8 cellular contexts compared by ENCODE assay signal in the genomic region with DNA sequence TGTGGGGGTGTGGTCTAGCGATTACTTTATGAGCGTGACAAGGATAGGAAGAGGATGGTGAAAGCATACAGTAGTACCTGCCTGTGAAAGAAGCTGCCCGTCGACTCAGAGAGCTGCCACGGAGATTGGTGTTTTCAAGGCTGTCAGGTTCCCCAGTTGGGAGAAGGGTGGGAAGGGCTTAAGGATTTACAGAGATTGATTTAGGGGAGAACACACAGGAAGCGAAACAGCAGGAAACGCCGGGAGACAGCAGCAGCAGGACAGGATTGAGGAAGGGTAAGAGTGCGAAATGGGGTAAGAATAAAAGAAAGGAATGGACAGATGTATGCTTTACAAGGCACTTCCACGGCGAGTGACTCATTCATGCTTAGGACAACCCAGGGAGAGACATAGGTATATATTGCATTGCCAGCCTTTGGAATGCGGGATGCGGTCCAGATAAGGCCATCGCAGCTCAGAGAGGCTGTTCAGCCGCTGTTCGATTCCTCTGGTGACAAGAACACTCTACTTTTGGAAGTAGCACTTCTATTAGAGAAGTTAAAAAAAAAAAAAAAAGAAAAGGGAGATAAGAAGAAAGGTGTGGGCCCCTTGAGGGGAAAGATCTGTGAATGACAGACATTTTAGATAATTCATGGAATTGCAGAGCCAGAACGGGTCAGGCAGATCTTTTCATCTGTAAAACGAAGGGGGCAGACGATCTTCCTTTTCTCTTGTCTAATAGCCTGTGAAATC. TPM values are rescaled to one million over a fixed set of nuclear protein-coding genes. Genes with fewer than 3 reads are reported as not detected.
DNase-seq lines count a peak whose midpoint lies in the region; ATAC-seq and TF ChIP-seq lines count a peak whose summit lies in the region.

No MANE protein-coding gene starts in this region.

- H3K27ac Mint-ChIP-seq in activated CD4-positive, alpha-beta T cell treated with anti-CD3 and anti-CD28 coated beads for 36 hours, result peak overlapping the region; percentile 95

- H3K4me1 ChIP-seq in OCI-LY1 (ENCODE audit: insufficient read depth, low read length, severe bottlenecking) (peaks cover 44% of the 10 kb centered on the region), upper lobe of right lung (peaks cover 27% of the 10 kb centered on the region)

- peak; percentile 33 for DNase-seq in activated CD4-positive, alpha-beta T cell treated with anti-CD3 and anti-CD28 coated beads for 36 hours
- DNase-seq in activated CD4-positive, alpha-beta T cell treated with anti-CD3 and anti-CD28 coated beads for 4 hours, result no peak
- peak; percentile 27 to 45 for DNase-seq in cardiac fibroblast (ENCODE audit: low read depth in 2 of 2)
- DNase-seq in lung microvascular endothelial cell (ENCODE audit: low read depth in 2 of 2), result peak; percentile 27 to 48
- no peak for DNase-seq in upper lobe of right lung
- no peak for DNase-seq in NCI-H2107 treated with DMSO at 0.1 percent for 48 hours (lab: John Stamatoyannopoulos, UW; ENCODE audit: unreplicated experiment)

- H3K9me3 ChIP-seq in OCI-LY1 (ENCODE audit: low read length), result no peaks in the 10 kb centered on the region
- H3K9me3 ChIP-seq in upper lobe of right lung, result no peaks in the 10 kb centered on the region

- no peaks in the 10 kb centered on the region for H3K79me2 ChIP-seq in OCI-LY1 (ENCODE audit: insufficient read depth, low read length)

- peak overlapping the region; percentile 26; the same call in 1 of the 2 replicates for H2AFZ ChIP-seq in OCI-LY1 (ENCODE audit: low read length)

- H3K27me3 Mint-ChIP-seq in activated CD4-positive, alpha-beta T cell treated with anti-CD3 and anti-CD28 coated beads for 36 hours, result no peaks in the 10 kb centered on the region

- H3K36me3 ChIP-seq in OCI-LY1 (ENCODE audit: insufficient read depth, low read length) (no peaks in the 10 kb centered on the region), upper lobe of right lung (no peaks in the 10 kb centered on the region)

- peaks cover 40% of the 10 kb centered on the region for H3K4me1 Mint-ChIP-seq in activated CD4-positive, alpha-beta T cell treated with anti-CD3 and anti-CD28 coated beads for 36 hours

- H4K20me1 ChIP-seq in OCI-LY1 (ENCODE audit: insufficient read depth, low read length), result no peaks in the 10 kb centered on the region

- no peak for ATAC-seq in activated CD4-positive, alpha-beta T cell treated with anti-CD3 and anti-CD28 coated beads for 36 hours
- ATAC-seq in upper lobe of right lung, result peak; percentile 1
- no peak for ATAC-seq in HG03025 (IDR thresholded peaks at IDR 0.05; ENCODE audit: low FRiP score, unreplicated experiment)

- CTCF ChIA-PET in activated CD4-positive, alpha-beta T cell treated with anti-CD3 and anti-CD28 coated beads for 36 hours (lab: Charles Lee), result interaction anchor here (0.6 to 1.2 kb wide), 3 partner anchors 11 to 68 kb away, joined by 3 read pairs; no protein-coding TSS in a partner anchor

- peak overlapping the region; percentile 69 for H3K9ac ChIP-seq in OCI-LY1 (ENCODE audit: low read length)

- intact Hi-C loops in activated CD4-positive, alpha-beta T cell treated with anti-CD3 and anti-CD28 coated beads for 36 hours (cut with DNase I, micrococcal nuclease), result loop anchor here (1.0 to 10.0 kb wide), 9 partner anchors 87 to 565 kb away; a partner anchor contains a TSS
- intact Hi-C loops in upper lobe of right lung (cut with DNase I), result no loop called here

- H3K9me2 ChIP-seq in OCI-LY1 (ENCODE audit: low read depth, low read length), result no peaks in the 10 kb centered on the region

- H3K27me3 ChIP-seq in OCI-LY1 (ENCODE audit: insufficient read depth, low read length), result no peaks in the 10 kb centered on the region
- no peaks in the 10 kb centered on the region for H3K27me3 ChIP-seq in upper lobe of right lung

- POLR2A ChIA-PET in activated CD4-positive, alpha-beta T cell treated with anti-CD3 and anti-CD28 coated beads for 36 hours (lab: Charles Lee), result no interaction called here

- peak overlapping the region; percentile 66 for H3K4me3 ChIP-seq in OCI-LY1 (ENCODE audit: low read depth, low read length, poor library complexity, severe bottlenecking)
- peak overlapping the region; percentile 39 to 45 for H3K4me3 ChIP-seq in cardiac fibroblast (replicated peaks in 1 of 2; ENCODE audit: low read depth in 2 of 2, low read length in 2 of 2)
- H3K4me3 ChIP-seq in upper lobe of right lung, result peak overlapping the region; percentile 58

- H3K9me3 Mint-ChIP-seq in activated CD4-positive, alpha-beta T cell treated with anti-CD3 and anti-CD28 coated beads for 36 hours (ENCODE audit: low read depth), result no peaks in the 10 kb centered on the region

- H3K4me3 Mint-ChIP-seq in activated CD4-positive, alpha-beta T cell treated with anti-CD3 and anti-CD28 coated beads for 36 hours, result peak overlapping the region; percentile 85

- no peaks in the 10 kb centered on the region for H3K36me3 Mint-ChIP-seq in activated CD4-positive, alpha-beta T cell treated with anti-CD3 and anti-CD28 coated beads for 36 hours (ENCODE audit: low read depth)

- peak overlapping the region; percentile 70 for H3K4me2 ChIP-seq in OCI-LY1 (ENCODE audit: low read length)

- H3K27ac ChIP-seq in OCI-LY1 (ENCODE audit: low read depth, low read length, poor library complexity, severe bottlenecking) (peak overlapping the region; percentile 50), upper lobe of right lung (peak overlapping the region; percentile 93)

- no peak for TF ChIP-seq CTCF in OCI-LY1 (IDR thresholded peaks at IDR 0.05; ENCODE audit: low read length)
- TF ChIP-seq CTCF in cardiac fibroblast (IDR thresholded peaks at IDR 0.05; ENCODE audit: low read depth, low read length), result no peak
- TF ChIP-seq CTCF in upper lobe of right lung (IDR thresholded peaks at IDR 0.05), result no peak

- no peaks in the 10 kb centered on the region for H3F3A ChIP-seq in OCI-LY1 (ENCODE audit: insufficient read depth, low read length)

RNA-seq across cellular contexts. Expression of a gene that starts 0.9 kb away (rescaled TPM):
- total RNA-seq in activated CD4-positive, alpha-beta T cell treated with anti-CD3 and anti-CD28 coated beads for 36 hours, result 10 to 100 TPM; 20.6 to 29.3 TPM
- total RNA-seq in lung microvascular endothelial cell, result 5.0 and 10.7 TPM in 2 replicates
- 46.9 TPM for total RNA-seq in upper lobe of right lung

Comparison
In these comparisons a context has a peak if more than half of its experiments do, and no peak if none do; other contexts are left out.
1. DNase-seq: peak in activated CD4-positive, alpha-beta T cell treated with anti-CD3 and anti-CD28 coated beads for 36 hours (single experiment), cardiac fibroblast (2 of 2) and lung microvascular endothelial cell (2 of 2); none in activated CD4-positive, alpha-beta T cell treated with anti-CD3 and anti-CD28 coated beads for 4 hours (0 of 2), upper lobe of right lung (single experiment) and NCI-H2107 treated with DMSO at 0.1 percent for 48 hours (single experiment).
2. Peak in every context shown above with its lines, with median percentiles within 50 percentile points of each other: H3K4me3 ChIP-seq.